In genomic region chr18:26336572-26336971, GRCh38 we compare ENCODE assay signal across 20 cellular contexts.
"Had no signal": no experiment of that assay in that cellular context is flagged by ENCODE, and none has a peak within 500 bp of the region (broad histone marks: within the 10 kb centered on the region; RNA-seq: fewer than 3 reads in every experiment).

No MANE protein-coding gene starts in this region.

- H3K9me3 ChIP-seq: adrenal gland, tibial nerve, uterus had no signal

- ATAC-seq: foreskin keratinocyte; left lobe of liver; stimulated activated naive CD8-positive, alpha-beta T cell treated with anti-CD3 and anti-CD28 coated beads, Interleukin-15, Interleukin-2, amounts not matched to agents 100 U/mL and 50 U/mL, for 24 hours had no signal

- H3K36me3 ChIP-seq: adrenal gland, cardiac muscle cell, uterus had no signal

- H3K4me3 Mint-ChIP-seq: activated naive CD4-positive, alpha-beta T cell treated with anti-CD3 and anti-CD28 coated beads, Interleukin-2, amount 50 U/mL, for 24 hours; T-helper 1 cell treated with Interleukin-12 subunit alpha and Interleukin-12 subunit beta and Interleukin-4 antibody, amounts not matched to agents 30 μg/mL and 1 μg/mL, for 36 hours had no signal

- H3K27ac ChIP-seq: cardiac muscle cell, epithelial cell of prostate, foreskin keratinocyte, uterus, VCaP had no signal

- H3K27me3 Mint-ChIP-seq: activated naive CD4-positive, alpha-beta T cell treated with anti-CD3 and anti-CD28 coated beads, Interleukin-2, amount 50 U/mL, for 24 hours had no signal

- H3K4me3 ChIP-seq: adrenal gland, cardiac muscle cell, dorsolateral prefrontal cortex, hepatocyte, lung, tibial nerve, uterus had no signal

- H3K27ac Mint-ChIP-seq: T-helper 1 cell treated with Interleukin-12 subunit alpha and Interleukin-12 subunit beta and Interleukin-4 antibody, amounts not matched to agents 30 μg/mL and 1 μg/mL, for 36 hours had no signal

- H3K9me3 Mint-ChIP-seq: activated naive CD4-positive, alpha-beta T cell treated with anti-CD3 and anti-CD28 coated beads, Interleukin-2, amount 50 U/mL, for 24 hours; T-helper 1 cell treated with Interleukin-12 subunit alpha and Interleukin-12 subunit beta and Interleukin-4 antibody, amounts not matched to agents 30 μg/mL and 1 μg/mL, for 36 hours had no signal

- DNase-seq: activated CD4-positive, alpha-beta T cell treated with anti-CD3 and anti-CD28 coated beads, Interleukin-2, amount 50 U/mL, for 1 hour; activated CD4-positive, CD25-positive, alpha-beta regulatory T cell treated with anti-CD3 and anti-CD28 coated beads, Interleukin-2, amount 50 U/mL, for 72 hours; activated gamma-delta T cell; adrenal gland; dorsolateral prefrontal cortex; foreskin keratinocyte; stimulated activated CD4-positive, alpha-beta T cell treated with anti-CD3 and anti-CD28 coated beads, Interleukin-12 subunit alpha, Interleukin-12 subunit beta, amount 100 ng/mL, for 4 hours; stimulated activated CD4-positive, alpha-beta T cell treated with anti-CD3 and anti-CD28 coated beads, Interleukin-1b, Interleukin-23, amount 100 ng/mL, for 48 hours; stimulated activated naive CD8-positive, alpha-beta T cell treated with anti-CD3 and anti-CD28 coated beads, Interleukin-15, Interleukin-2, amounts not matched to agents 100 U/mL and 50 U/mL, for 24 hours; substantia nigra; uterus had no signal

- H3K4me1 ChIP-seq: foreskin keratinocyte, uterus had no signal

- H3K27me3 ChIP-seq: adrenal gland, cardiac muscle cell, dorsolateral prefrontal cortex, foreskin keratinocyte, hepatocyte, tibial nerve, uterus had no signal
